Comparison of ENCODE assay signal across 30 cellular contexts in genomic region chr22:19739448-19739895, GRCh38. TPM values are rescaled to one million over a fixed set of nuclear protein-coding genes. Genes with fewer than 3 reads are reported as not detected.
DNase-seq lines count a peak whose midpoint lies in the region; ATAC-seq, FAIRE-seq and TF ChIP-seq lines count a peak whose summit lies in the region.
"Had no signal": no experiment of that assay in that cellular context is flagged by ENCODE, and none has a peak within 500 bp of the region (broad histone marks: within the 10 kb centered on the region; RNA-seq: fewer than 3 reads in every experiment).

No MANE protein-coding gene starts in this region.

- H2BK15ac ChIP-seq in H1 (ENCODE audit: low read length) (no peak overlapping the region), neuronal stem cell (ENCODE audit: low read length) (peak overlapping the region; percentile 91)

- H3K4me1 Mint-ChIP-seq in activated CD4-positive, alpha-beta memory T cell treated with anti-CD3 and anti-CD28 coated beads, Interleukin-2, amount 10 ng/mL, durations not matched to agents 7 days and 5 days = no peaks in the 10 kb centered on the region
- H3K4me1 Mint-ChIP-seq in activated CD4-positive, alpha-beta T cell treated with anti-CD3 and anti-CD28 coated beads for 36 hours = no peaks in the 10 kb centered on the region
- H3K4me1 Mint-ChIP-seq: CD14-positive monocyte; CD4-positive, alpha-beta memory T cell; CD4-positive, CD25-positive, alpha-beta regulatory T cell; CD8-positive, alpha-beta memory T cell had no signal

- no peaks in the 10 kb centered on the region for H3K36me3 Mint-ChIP-seq in activated CD4-positive, alpha-beta memory T cell treated with anti-CD3 and anti-CD28 coated beads, Interleukin-2, amount 10 ng/mL, durations not matched to agents 7 days and 5 days (ENCODE audit: low read depth)
- H3K36me3 Mint-ChIP-seq in activated CD4-positive, alpha-beta T cell treated with anti-CD3 and anti-CD28 coated beads for 36 hours (ENCODE audit: low read depth) = no peaks in the 10 kb centered on the region
- H3K36me3 Mint-ChIP-seq: CD14-positive monocyte; CD4-positive, alpha-beta memory T cell; CD4-positive, CD25-positive, alpha-beta regulatory T cell; CD8-positive, alpha-beta memory T cell had no signal

- H3K4me2 ChIP-seq in H1 (ENCODE audit: insufficient read depth in 1 of 2, low read depth in 2 of 2, low read length in 2 of 2) (no peak overlapping the region), neuronal stem cell (ENCODE audit: insufficient read depth, low read length, poor library complexity, severe bottlenecking) (no peak overlapping the region)
- H3K4me2 ChIP-seq: BLaER1 had no signal

- POLR2A ChIA-PET in H1 (lab: Charles Lee; ENCODE audit: partially characterized antibody) = no interaction called here
- POLR2A ChIA-PET in activated CD4-positive, alpha-beta memory T cell treated with anti-CD3 and anti-CD28 coated beads, Interleukin-2, amount 10 ng/mL, durations not matched to agents 7 days and 5 days (lab: Charles Lee) = no interaction called here
- POLR2A ChIA-PET in activated CD4-positive, alpha-beta T cell treated with anti-CD3 and anti-CD28 coated beads for 36 hours (lab: Charles Lee) = no interaction called here

- FAIRE-seq in H1 (lab: Jason Lieb, UNC) (no peak), urothelium cell line (lab: Jason Lieb, UNC) (peak; percentile 79)
- FAIRE-seq: A204.1, GM12878, GM12892, GM18507 had no signal

- H3K9me3 ChIP-seq in SJCRH30 (replicated peaks) (no peaks in the 10 kb centered on the region), H1 (ENCODE audit: insufficient read depth in 2 of 2, low read depth in 1 of 2, low read length in 1 of 2) (no peaks in the 10 kb centered on the region), neuronal stem cell (replicated peaks in 1 of 2; ENCODE audit: control insufficient read depth in 2 of 2, insufficient read depth in 1 of 2, low read depth in 1 of 2, low read length in 2 of 2) (no peaks in the 10 kb centered on the region)
- H3K9me3 ChIP-seq: BE2C, BLaER1 had no signal

- intact Hi-C loops in activated CD4-positive, alpha-beta T cell treated with anti-CD3 and anti-CD28 coated beads for 36 hours (cut with DNase I, micrococcal nuclease) = no loop called here

- no peak for TF ChIP-seq RAD21 in H1 (IDR thresholded peaks at IDR 0.05 in 1 of 2, conservative IDR thresholded peaks at IDR 0.05 in 1 of 2; ENCODE audit: low read depth in 2 of 2, low read length in 2 of 2)

- H3K4me3 ChIP-seq in SJCRH30 (peak overlapping the region; percentile 23), H1 (ENCODE audit: extremely low read depth in 1 of 4, insufficient read depth in 2 of 4, low read depth in 3 of 4, low read length in 4 of 4) (no peak overlapping the region), neuronal stem cell (ENCODE audit: low read length in 2 of 2) (no peak overlapping the region)
- H3K4me3 ChIP-seq: BLaER1, GM12878 had no signal

- H3K9ac ChIP-seq in H1 (replicated peaks in 1 of 4; ENCODE audit: extremely low read depth in 1 of 4, low read depth in 3 of 4, low read length in 3 of 4) (no peak overlapping the region), neuronal stem cell (ENCODE audit: low read depth, low read length, poor library complexity) (peak overlapping the region; percentile 70)
- H3K9ac ChIP-seq: BLaER1 had no signal

- peaks cover 0 to 1% of the 10 kb centered on the region in 2 experiments for H4K20me1 ChIP-seq in H1 (replicated peaks in 1 of 2; ENCODE audit: control insufficient read depth in 1 of 2, insufficient read depth in 2 of 2, low read length in 2 of 2)
- H4K20me1 ChIP-seq: BLaER1 had no signal

- H3K14ac ChIP-seq in H1 (ENCODE audit: insufficient read length) (no peak overlapping the region), neuronal stem cell (ENCODE audit: low read length) (no peak overlapping the region)

- H3K4me1 ChIP-seq in SJCRH30 = peaks cover 35% of the 10 kb centered on the region
- peaks cover 0 to 12% (median 6%) of the 10 kb centered on the region in 4 experiments; a peak in 5 of 7 replicates for H3K4me1 ChIP-seq in H1 (replicated peaks in 1 of 4; ENCODE audit: control insufficient read depth in 3 of 4, insufficient read depth in 4 of 4, low read length in 3 of 4)
- H3K4me1 ChIP-seq in neuronal stem cell (ENCODE audit: control insufficient read depth in 2 of 2, insufficient read depth in 1 of 2, low read depth in 1 of 2, low read length in 2 of 2) = peaks cover 16 to 19% of the 10 kb centered on the region in 2 donors
- H3K4me1 ChIP-seq: BE2C had no signal

- no peak overlapping the region for H3K4me3 Mint-ChIP-seq in activated CD4-positive, alpha-beta memory T cell treated with anti-CD3 and anti-CD28 coated beads, Interleukin-2, amount 10 ng/mL, durations not matched to agents 7 days and 5 days
- H3K4me3 Mint-ChIP-seq in activated CD4-positive, alpha-beta T cell treated with anti-CD3 and anti-CD28 coated beads for 36 hours = no peak overlapping the region
- H3K4me3 Mint-ChIP-seq: CD14-positive monocyte; CD4-positive, alpha-beta memory T cell; CD4-positive, CD25-positive, alpha-beta regulatory T cell; CD8-positive, alpha-beta memory T cell had no signal

- no peak overlapping the region for H2AFZ ChIP-seq in H1 (ENCODE audit: low read length)
- peak overlapping the region; percentile 45 for H2AFZ ChIP-seq in neuronal stem cell (ENCODE audit: low read length)

- no peak overlapping the region for H2AK5ac ChIP-seq in H1 (ENCODE audit: low read depth, low read length)
- H2AK5ac ChIP-seq in neuronal stem cell (ENCODE audit: low read depth, low read length) = peak overlapping the region; percentile 28

- DNase-seq in SJCRH30 = peak; percentile 59 to 61
- no peak for DNase-seq in H1 (ENCODE audit: low read depth in 1 of 2, low spot score in 2 of 2)
- DNase-seq in neuronal stem cell (ENCODE audit: low spot score) = no peak
- DNase-seq in urothelium cell line (ENCODE audit: low spot score) = no peak
- no peak for DNase-seq in activated CD4-positive, alpha-beta memory T cell treated with anti-CD3 and anti-CD28 coated beads, Interleukin-2, amount 10 ng/mL, durations not matched to agents 7 days and 5 days
- no peak for DNase-seq in activated CD4-positive, alpha-beta T cell treated with anti-CD3 and anti-CD28 coated beads for 36 hours
- DNase-seq: 8988T; ACHN; C1 segment of cervical spinal cord; CD4-positive, alpha-beta memory T cell; CD4-positive, CD25-positive, alpha-beta regulatory T cell; CD8-positive, alpha-beta memory T cell; COR-L47; DMS 273 treated with DMSO at 0.1 percent for 48 hours; DMS153; DMS53; DMS79; DND-41; EL; GDM1 had no signal

- no peaks in the 10 kb centered on the region for H3K23me2 ChIP-seq in H1 (ENCODE audit: low read depth, low read length)

- ATAC-seq in GM21825 (IDR thresholded peaks at IDR 0.05; ENCODE audit: unreplicated experiment) (no peak), GM19452 (IDR thresholded peaks at IDR 0.05; ENCODE audit: unreplicated experiment) (no peak)
- no peak for ATAC-seq in activated CD4-positive, alpha-beta T cell treated with anti-CD3 and anti-CD28 coated beads for 36 hours
- ATAC-seq: GM12878 had no signal

- H2BK120ac ChIP-seq in H1 (replicated peaks; ENCODE audit: low read depth, low read length) (no peak overlapping the region), neuronal stem cell (ENCODE audit: low read depth, low read length) (peak overlapping the region; percentile 24)

- CTCF ChIA-PET in H1 (lab: Charles Lee; ENCODE audit: partially characterized antibody) = interaction anchor here (0.6 to 5.0 kb wide), 5 partner anchors 9 to 172 kb away, joined by 3 to 43 read pairs (median 6); partner anchors contain the start of gene GP1BB
- CTCF ChIA-PET in activated CD4-positive, alpha-beta memory T cell treated with anti-CD3 and anti-CD28 coated beads, Interleukin-2, amount 10 ng/mL, durations not matched to agents 7 days and 5 days (lab: Charles Lee) = no interaction called here
- CTCF ChIA-PET in activated CD4-positive, alpha-beta T cell treated with anti-CD3 and anti-CD28 coated beads for 36 hours (lab: Charles Lee) = interaction anchor here (1.5 kb wide), 1 partner anchor 9 kb away, joined by 5 read pairs; no protein-coding TSS in a partner anchor

- no peak overlapping the region for H4K5ac ChIP-seq in H1 (ENCODE audit: insufficient read length, low read depth, low read length)

- H4K8ac ChIP-seq in H1 (ENCODE audit: extremely low read depth, insufficient read depth, low read length) = peak overlapping the region; percentile 28; the same call in 1 of the 2 replicates
- H4K8ac ChIP-seq in neuronal stem cell (ENCODE audit: low read depth, low read length) = no peak overlapping the region

- no peak overlapping the region for H2BK20ac ChIP-seq in H1 (ENCODE audit: low read length)

- H2BK5ac ChIP-seq in H1 (ENCODE audit: low read depth, low read length) = no peak overlapping the region
- H2BK5ac ChIP-seq in neuronal stem cell (ENCODE audit: low read length) = peak overlapping the region; percentile 7

- H3K9me3 Mint-ChIP-seq in activated CD4-positive, alpha-beta memory T cell treated with anti-CD3 and anti-CD28 coated beads, Interleukin-2, amount 10 ng/mL, durations not matched to agents 7 days and 5 days = no peaks in the 10 kb centered on the region
- no peaks in the 10 kb centered on the region for H3K9me3 Mint-ChIP-seq in activated CD4-positive, alpha-beta T cell treated with anti-CD3 and anti-CD28 coated beads for 36 hours (ENCODE audit: low read depth)
- H3K9me3 Mint-ChIP-seq: CD4-positive, alpha-beta memory T cell; CD4-positive, CD25-positive, alpha-beta regulatory T cell; CD8-positive, alpha-beta memory T cell had no signal

- H3K79me1 ChIP-seq in H1 (ENCODE audit: low read depth, low read length) (no peaks in the 10 kb centered on the region), neuronal stem cell (ENCODE audit: low read depth, low read length) (peaks cover 2% of the 10 kb centered on the region)

- H3K27me3 ChIP-seq in SJCRH30 (no peaks in the 10 kb centered on the region), H1 (replicated peaks in 1 of 4; ENCODE audit: control insufficient read depth in 3 of 4, extremely low read depth in 1 of 4, insufficient read depth in 3 of 4, low read length in 3 of 4) (no peaks in the 10 kb centered on the region; a peak in 1 of 7 replicates), neuronal stem cell (ENCODE audit: control insufficient read depth in 3 of 3, insufficient read depth in 3 of 3, low read depth in 1 of 3, low read length in 3 of 3) (peaks cover 0 to 58% (median 1%) of the 10 kb centered on the region in 3 experiments)
- H3K27me3 ChIP-seq: BE2C, BLaER1 had no signal

- no peak overlapping the region for H3K27ac Mint-ChIP-seq in activated CD4-positive, alpha-beta memory T cell treated with anti-CD3 and anti-CD28 coated beads, Interleukin-2, amount 10 ng/mL, durations not matched to agents 7 days and 5 days
- no peak overlapping the region for H3K27ac Mint-ChIP-seq in activated CD4-positive, alpha-beta T cell treated with anti-CD3 and anti-CD28 coated beads for 36 hours
- H3K27ac Mint-ChIP-seq: CD14-positive monocyte; CD4-positive, alpha-beta memory T cell; CD4-positive, CD25-positive, alpha-beta regulatory T cell; CD8-positive, alpha-beta memory T cell had no signal

- TF ChIP-seq CTCF in H1 (IDR thresholded peaks at IDR 0.05; ENCODE audit: control extremely low read depth in 1 of 3, insufficient read depth in 1 of 3, low read depth in 1 of 3, low read length in 3 of 3) = no peak

- H3K56ac ChIP-seq in H1 (replicated peaks; ENCODE audit: insufficient read length, low read depth, low read length) = no peak overlapping the region

- peak overlapping the region; percentile 53; the same call in 1 of the 2 replicates for H3K27ac ChIP-seq in SJCRH30
- H3K27ac ChIP-seq in H1 (ENCODE audit: low read depth, low read length) = no peak overlapping the region
- H3K27ac ChIP-seq in neuronal stem cell (replicated peaks; ENCODE audit: low read length) = no peak overlapping the region
- H3K27ac ChIP-seq: BLaER1 had no signal

- no peak for TF ChIP-seq POLR2A in H1 (IDR thresholded peaks at IDR 0.05; ENCODE audit: control extremely low read depth in 1 of 2, low read depth in 2 of 2, low read length in 2 of 2)

- H2BK12ac ChIP-seq in H1 (ENCODE audit: low read depth, low read length) (no peak overlapping the region), neuronal stem cell (ENCODE audit: low read length) (peak overlapping the region; percentile 33)

- no peaks in the 10 kb centered on the region for H3K79me2 ChIP-seq in H1 (ENCODE audit: control insufficient read depth in 1 of 2, insufficient read depth in 2 of 2, low read length in 2 of 2)

- H3K36me3 ChIP-seq in SJCRH30 (no peaks in the 10 kb centered on the region), H1 (ENCODE audit: control insufficient read depth in 2 of 4, insufficient read depth in 4 of 4, low read length in 3 of 4) (no peaks in the 10 kb centered on the region), neuronal stem cell (replicated peaks in 1 of 2; ENCODE audit: control insufficient read depth in 2 of 2, insufficient read depth in 2 of 2, low read length in 2 of 2) (no peaks in the 10 kb centered on the region)
- H3K36me3 ChIP-seq: BE2C, BLaER1 had no signal

- TF ChIP-seq EP300 in H1 (IDR thresholded peaks at IDR 0.05; ENCODE audit: borderline replicate concordance in 1 of 2, low read depth in 2 of 2, low read length in 2 of 2) = no peak

- WGBS in H1 (ENCODE audit: extremely low coverage in 1 of 2, insufficient coverage in 1 of 2, insufficient read length in 1 of 2, insufficient replicate concordance in 2 of 2, low coverage in 1 of 2, low lambda C conversion rate in 2 of 2, missing lambda C conversion rate in 1 of 2), 2 experiments = 84% methylated on average over 14 of the region's 16 CpGs; no CpG with 5 or more reads in 1 of the 2 experiments
- WGBS in neuronal stem cell (ENCODE audit: extremely low coverage in 2 of 2, insufficient read length in 2 of 2, insufficient replicate concordance in 1 of 2), 2 donors = no CpG with 5 or more reads among the region's 16 CpGs

- no peak overlapping the region for H3K18ac ChIP-seq in H1 (ENCODE audit: extremely low read depth, low read length)
- H3K18ac ChIP-seq in neuronal stem cell (ENCODE audit: low read length) = peak overlapping the region; percentile 83

- H3K4ac ChIP-seq in H1 (replicated peaks; ENCODE audit: insufficient read length, low read depth, low read length) = no peak overlapping the region
- H3K4ac ChIP-seq in neuronal stem cell (ENCODE audit: low read length) = no peak overlapping the region

- no peak overlapping the region for H4K91ac ChIP-seq in H1 (replicated peaks; ENCODE audit: insufficient read length, low read length)
- no peak overlapping the region for H4K91ac ChIP-seq in neuronal stem cell (ENCODE audit: low read depth, low read length, poor library complexity)

- H3K23ac ChIP-seq in H1 (ENCODE audit: insufficient read length) (no peak overlapping the region), neuronal stem cell (ENCODE audit: low read depth, low read length, poor library complexity) (peak overlapping the region; percentile 10)

- no peaks in the 10 kb centered on the region for H3K27me3 Mint-ChIP-seq in activated CD4-positive, alpha-beta memory T cell treated with anti-CD3 and anti-CD28 coated beads, Interleukin-2, amount 10 ng/mL, durations not matched to agents 7 days and 5 days
- H3K27me3 Mint-ChIP-seq in activated CD4-positive, alpha-beta T cell treated with anti-CD3 and anti-CD28 coated beads for 36 hours = no peaks in the 10 kb centered on the region
- H3K27me3 Mint-ChIP-seq: CD4-positive, alpha-beta memory T cell; CD4-positive, CD25-positive, alpha-beta regulatory T cell had no signal

RNA-seq across cellular contexts. Expression of gene GP1BB, which starts 16.1 kb away (rescaled TPM):
- total RNA-seq in SJCRH30 (2014; rRNA removed; shearing (Covaris generic)) = 2.5 and 4.4 TPM in 2 replicates
- not detected in 2 replicates for total RNA-seq in H1 (2021; fragmentation: NEBNext Ultra II Directional; extraction: Animal tissue kit (Norgen Biotek cat#: 25700))
- 0.36 and 0.66 TPM in 2 replicates for polyA plus RNA-seq in H1 (2011; rRNA removed)
- 0.27 TPM for polyA plus RNA-seq in H1 (2011; cell fraction: cytosol; rRNA removed)
- 2.4 TPM for polyA plus RNA-seq in H1 (2011; cell fraction: nucleus; rRNA removed)
- polyA plus RNA-seq in H1 (2012, experiment 1 of 2) = 0.38 to 0.69 TPM (median 0.55 TPM) in 3 of 4 replicates, not detected in the other
- not detected for polyA plus RNA-seq in H1 (2012, experiment 2 of 2)
- 0.36 TPM for polyA plus RNA-seq in H1 (2013, experiment 1 of 2)
- polyA plus RNA-seq in H1 (2013, experiment 2 of 2) = 0.83 TPM
- not detected in 2 replicates for polyA minus RNA-seq in H1 (2011; rRNA and poly(A)+ RNA removed)
- polyA minus RNA-seq in H1 (2011; cell fraction: cytosol; rRNA and poly(A)+ RNA removed) = not detected
- polyA minus RNA-seq in H1 (2011; cell fraction: nucleus; rRNA and poly(A)+ RNA removed) = 0.60 TPM
- 2.5 TPM for polyA plus RNA-seq in neuronal stem cell (2013, experiment 1 of 2)
- polyA plus RNA-seq in neuronal stem cell (2013, experiment 2 of 2) = 2.6 TPM
- total RNA-seq in activated CD4-positive, alpha-beta memory T cell treated with anti-CD3 and anti-CD28 coated beads, Interleukin-2, amount 10 ng/mL, durations not matched to agents 7 days and 5 days = not detected
- not detected for total RNA-seq in activated CD4-positive, alpha-beta T cell treated with anti-CD3 and anti-CD28 coated beads for 36 hours
- total RNA-seq: CD4-positive, alpha-beta memory T cell; CD8-positive, alpha-beta memory T cell had no signal
- polyA plus RNA-seq: CD4-positive, alpha-beta memory T cell; CD4-positive, CD25-positive, alpha-beta regulatory T cell; CD8-positive, alpha-beta memory T cell had no signal

RNA-seq across cellular contexts. Expression of gene TBX1, which starts 21.1 kb away (rescaled TPM):
- total RNA-seq in SJCRH30 (2014; rRNA removed; shearing (Covaris generic)) = 11.8 and 11.9 TPM in 2 replicates
- total RNA-seq in H1 (2021; fragmentation: NEBNext Ultra II Directional; extraction: Animal tissue kit (Norgen Biotek cat#: 25700)) = 0.28 and 0.38 TPM in 2 replicates
- polyA plus RNA-seq in H1 (2011; rRNA removed) = not detected in 2 replicates
- polyA plus RNA-seq in H1 (2011; cell fraction: cytosol; rRNA removed) = not detected
- polyA plus RNA-seq in H1 (2011; cell fraction: nucleus; rRNA removed) = not detected
- not detected in 4 replicates for polyA plus RNA-seq in H1 (2012, experiment 1 of 2)
- polyA plus RNA-seq in H1 (2012, experiment 2 of 2) = 0.10 TPM
- 0.14 TPM for polyA plus RNA-seq in H1 (2013, experiment 1 of 2)
- 0.09 TPM for polyA plus RNA-seq in H1 (2013, experiment 2 of 2)
- not detected in 2 replicates for polyA minus RNA-seq in H1 (2011; rRNA and poly(A)+ RNA removed)
- not detected for polyA minus RNA-seq in H1 (2011; cell fraction: cytosol; rRNA and poly(A)+ RNA removed)
- not detected for polyA minus RNA-seq in H1 (2011; cell fraction: nucleus; rRNA and poly(A)+ RNA removed)
- polyA plus RNA-seq in neuronal stem cell (2013, experiment 1 of 2) = 0.31 TPM
- polyA plus RNA-seq in neuronal stem cell (2013, experiment 2 of 2) = 0.26 TPM
- total RNA-seq in activated CD4-positive, alpha-beta memory T cell treated with anti-CD3 and anti-CD28 coated beads, Interleukin-2, amount 10 ng/mL, durations not matched to agents 7 days and 5 days = not detected
- total RNA-seq in activated CD4-positive, alpha-beta T cell treated with anti-CD3 and anti-CD28 coated beads for 36 hours = not detected
- total RNA-seq: CD4-positive, alpha-beta memory T cell; CD4-positive, CD25-positive, alpha-beta regulatory T cell; CD8-positive, alpha-beta memory T cell; GM12878 had no signal
- polyA plus RNA-seq: AG04450; CD14-positive monocyte; CD4-positive, alpha-beta memory T cell; CD4-positive, CD25-positive, alpha-beta regulatory T cell; CD8-positive, alpha-beta memory T cell; GM12878 had no signal

RNA-seq across cellular contexts. Expression of gene SEPTIN5, which starts 25.2 kb away (rescaled TPM):
- total RNA-seq in SJCRH30 (2014; rRNA removed; shearing (Covaris generic)) = 11.2 and 11.9 TPM in 2 replicates
- 7.8 and 8.6 TPM in 2 replicates for total RNA-seq in H1 (2021; fragmentation: NEBNext Ultra II Directional; extraction: Animal tissue kit (Norgen Biotek cat#: 25700))
- 6.0 and 9.1 TPM in 2 replicates for polyA plus RNA-seq in H1 (2011; rRNA removed)
- polyA plus RNA-seq in H1 (2011; cell fraction: cytosol; rRNA removed) = 6.7 TPM
- 18.5 TPM for polyA plus RNA-seq in H1 (2011; cell fraction: nucleus; rRNA removed)
- 5.8 to 13.4 TPM (median 10.9 TPM) in 4 replicates for polyA plus RNA-seq in H1 (2012, experiment 1 of 2)
- 8.4 TPM for polyA plus RNA-seq in H1 (2012, experiment 2 of 2)
- 9.7 TPM for polyA plus RNA-seq in H1 (2013, experiment 1 of 2)
- polyA plus RNA-seq in H1 (2013, experiment 2 of 2) = 9.0 TPM
- 7.3 and 8.0 TPM in 2 replicates for polyA minus RNA-seq in H1 (2011; rRNA and poly(A)+ RNA removed)
- polyA minus RNA-seq in H1 (2011; cell fraction: cytosol; rRNA and poly(A)+ RNA removed) = 2.3 TPM
- polyA minus RNA-seq in H1 (2011; cell fraction: nucleus; rRNA and poly(A)+ RNA removed) = 8.8 TPM
- polyA plus RNA-seq in neuronal stem cell (2013, experiment 1 of 2) = 23.1 TPM
- 21.3 TPM for polyA plus RNA-seq in neuronal stem cell (2013, experiment 2 of 2)
- total RNA-seq in activated CD4-positive, alpha-beta memory T cell treated with anti-CD3 and anti-CD28 coated beads, Interleukin-2, amount 10 ng/mL, durations not matched to agents 7 days and 5 days = not detected
- 1 to 10 TPM in 1 of 2 experiments, under 1 TPM in 1; 0.94 to 1.5 TPM for total RNA-seq in activated CD4-positive, alpha-beta T cell treated with anti-CD3 and anti-CD28 coated beads for 36 hours
- total RNA-seq: CD4-positive, alpha-beta memory T cell had no signal
- polyA plus RNA-seq: CD4-positive, alpha-beta memory T cell; CD4-positive, CD25-positive, alpha-beta regulatory T cell; CD8-positive, alpha-beta memory T cell had no signal

Comparison
In these comparisons a context has a peak if more than half of its experiments do, and no peak if none do; other contexts are left out.
1. DNase-seq: peak in SJCRH30 (2 of 2); none in H1 (0 of 2), neuronal stem cell (single experiment), urothelium cell line (single experiment), activated CD4-positive, alpha-beta memory T cell treated with anti-CD3 and anti-CD28 coated beads, Interleukin-2, amount 10 ng/mL, durations not matched to agents 7 days and 5 days (single experiment) and activated CD4-positive, alpha-beta T cell treated with anti-CD3 and anti-CD28 coated beads for 36 hours (single experiment).